In the genomic region with DNA sequence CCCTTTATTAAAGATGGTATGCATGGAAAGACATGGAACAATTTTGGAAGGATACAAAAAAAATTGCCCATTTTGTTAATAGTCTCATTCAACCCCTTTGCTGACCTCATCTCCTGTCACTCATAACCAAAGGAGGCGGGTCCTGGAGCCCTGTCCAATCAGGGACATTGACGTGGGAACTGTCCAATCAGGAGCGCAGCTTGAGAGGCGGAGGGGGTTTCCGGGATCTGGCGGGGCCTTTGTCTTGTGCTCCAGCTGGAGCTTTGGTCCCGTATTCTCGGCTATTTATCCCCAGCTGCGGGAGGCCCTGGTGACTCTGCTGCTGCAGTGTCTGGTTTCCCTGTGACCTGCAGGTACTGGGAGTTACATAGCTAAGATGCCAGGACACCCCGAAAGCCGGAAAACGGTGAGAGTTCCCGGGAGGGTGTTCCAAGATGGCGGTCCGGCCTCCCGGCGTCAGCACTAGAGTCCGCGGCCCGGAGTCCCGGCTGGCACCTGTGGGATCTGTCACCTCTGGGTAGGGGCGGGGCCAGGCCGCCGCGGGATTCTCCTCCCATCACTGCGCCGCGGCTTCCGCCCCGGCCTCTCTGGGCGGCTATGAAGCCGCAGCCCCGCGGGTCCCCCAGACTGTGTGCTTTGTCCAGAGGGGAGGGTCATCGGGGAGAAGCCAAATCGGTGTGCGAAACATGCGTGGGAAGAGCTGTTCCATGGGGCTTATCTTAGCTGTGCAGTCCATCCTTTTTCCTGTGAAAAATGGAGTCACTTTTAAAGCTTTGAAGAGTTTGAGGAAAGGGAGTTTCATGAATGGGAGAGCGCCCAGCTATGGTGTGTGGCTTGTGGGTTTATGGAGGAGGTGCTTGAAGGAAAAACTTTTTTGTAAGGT, we compare ENCODE assay signal across 8 cellular contexts. TPM values are rescaled to one million over a fixed set of nuclear protein-coding genes. Genes with fewer than 3 reads are reported as not detected.
DNase-seq lines count a peak whose midpoint lies in the region; ATAC-seq, FAIRE-seq and TF ChIP-seq lines count a peak whose summit lies in the region.

A gene (plus strand): TSS at position 238 of the 883 bp plus-strand sequence. CDS start 87,436 bp downstream, outside the sequence.

- 0% methylated on average over 25 to 37 of the region's 39 CpGs for WGBS in tibial nerve, 2 donors

- peak within 1 kb of the TSS; percentile 94 for H2AFZ ChIP-seq in parathyroid adenoma

- intact Hi-C loops in cardiac septum (cut with DNase I), result loop anchor here (1.0 to 5.0 kb wide), 2 partner anchors 21 to 169 kb away; no protein-coding TSS in a partner anchor

- TF ChIP-seq CTCF in parathyroid adenoma (IDR thresholded peaks at IDR 0.05) (no peak), tibial nerve (IDR thresholded peaks at IDR 0.05) (no peak)

- ATAC-seq in HG02798 (IDR thresholded peaks at IDR 0.05; ENCODE audit: poor library complexity, unreplicated experiment), result peak; percentile 97

- FAIRE-seq in GM12891 (lab: Jason Lieb, UNC), result peak; percentile 93

- H3K9me3 ChIP-seq in adipocyte (ENCODE audit: control insufficient read depth, low read length) (peaks cover 10% of the 10 kb centered on the region), parathyroid adenoma (ENCODE audit: control insufficient read depth, low read length) (no peaks in the 10 kb centered on the region), tibial nerve (no peaks in the 10 kb centered on the region)

- H3K27me3 ChIP-seq in adipocyte (replicated peaks; ENCODE audit: control insufficient read depth, insufficient read depth, low read length), result peaks cover 20% of the 10 kb centered on the region
- no peaks in the 10 kb centered on the region for H3K27me3 ChIP-seq in parathyroid adenoma (ENCODE audit: control insufficient read depth, insufficient read depth, low read length)
- peaks cover 0 to 30% of the 10 kb centered on the region in 2 donors for H3K27me3 ChIP-seq in tibial nerve

- peak; percentile 72 for TF ChIP-seq POLR2A in GM12891 (IDR thresholded peaks at IDR 0.05; ENCODE audit: low read depth, low read length)
- peak; percentile 7 to 50 for TF ChIP-seq POLR2A in tibial nerve (IDR thresholded peaks at IDR 0.05)

- peak within 1 kb of the TSS; percentile 86 for H3K4me2 ChIP-seq in parathyroid adenoma (ENCODE audit: low read length)

- DNase-seq in GM12891 (ENCODE audit: insufficient read length, low spot score) (peak; percentile 96), NCI-H1417 treated with DMSO at 0.1 percent for 48 hours (lab: John Stamatoyannopoulos, UW) (peak; percentile 88), SW 1271 (lab: John Stamatoyannopoulos, UW) (peak; percentile 69 to 87), adipocyte (ENCODE audit: low read depth) (peak; percentile 98), cardiac septum (ENCODE audit: low spot score) (peak; percentile 93), tibial nerve (ENCODE audit: low spot score in 2 of 2) (peak; percentile 86 to 98)

- no peaks in the 10 kb centered on the region for H3K36me3 ChIP-seq in adipocyte (ENCODE audit: control insufficient read depth, insufficient read depth, low read length, severe bottlenecking)
- H3K36me3 ChIP-seq in parathyroid adenoma (ENCODE audit: control insufficient read depth, insufficient read depth, low read length), result no peaks in the 10 kb centered on the region
- H3K36me3 ChIP-seq in tibial nerve, result peaks cover 0 to 8% (median 0%) of the 10 kb centered on the region in 3 donors

- peak; percentile 11 to 66 for TF ChIP-seq EP300 in tibial nerve (IDR thresholded peaks at IDR 0.05)

- H3K9ac ChIP-seq in adipocyte (ENCODE audit: low read length) (peak within 1 kb of the TSS; percentile 81), parathyroid adenoma (no peak within 1 kb of the TSS)

- peak within 1 kb of the TSS; percentile 71 for H3K27ac ChIP-seq in parathyroid adenoma
- peak within 1 kb of the TSS; percentile 9 to 86 (median 72) for H3K27ac ChIP-seq in tibial nerve

- H3K4me1 ChIP-seq in adipocyte (ENCODE audit: control insufficient read depth, insufficient read depth, low read length) (peaks cover 11% of the 10 kb centered on the region), parathyroid adenoma (no peaks in the 10 kb centered on the region), tibial nerve (peaks cover 0 to 44% (median 7%) of the 10 kb centered on the region in 4 donors)

- H3K4me3 ChIP-seq in adipocyte (ENCODE audit: low read length) (peak within 1 kb of the TSS; percentile 85), parathyroid adenoma (ENCODE audit: low read depth, low read length) (peak within 1 kb of the TSS; percentile 73), tibial nerve (peak within 1 kb of the TSS; percentile 62 to 88 (median 71))

- H3K79me2 ChIP-seq in parathyroid adenoma, result no peaks in the 10 kb centered on the region

TF ChIP-seq in GM12891, 5 proteins besides CTCF, POLR2A, EP300 and RAD21:
- peak; percentile 26; the same call in 1 of the 2 replicates for TF ChIP-seq SPI1 (IDR thresholded peaks at IDR 0.05; ENCODE audit: low read depth, low read length)
- no peak for TF ChIP-seq POU2F2 (IDR thresholded peaks at IDR 0.05; ENCODE audit: low read depth, low read length)
- peak; percentile 59 for TF ChIP-seq POLR2AphosphoS5 (IDR thresholded peaks at IDR 0.05; ENCODE audit: low read depth, low read length)
- 0 out of 2 replicates have a peak, but pooled peaks have one; percentile 30 for TF ChIP-seq TAF1 (IDR thresholded peaks at IDR 0.05; ENCODE audit: low read depth, low read length)
- no peak for TF ChIP-seq PAX5 (IDR thresholded peaks at IDR 0.05; ENCODE audit: insufficient read depth, low read length, severe bottlenecking)

RNA-seq across cellular contexts. Expression of the gene that starts here (rescaled TPM):
- polyA plus RNA-seq in GM12891 (2012; ENCODE audit: low read depth, missing spikeins), result 2.1 TPM
- total RNA-seq in cardiac septum (4.5 TPM), tibial nerve (10 to 100 TPM in 2 of 4 donors, 1 to 10 TPM in 2; 8.4 to 15.3 (median 11.6) TPM)

Comparison
In these comparisons a context has a peak if more than half of its experiments do, and no peak if none do; other contexts are left out.
1. Peak in every context shown above with its lines: DNase-seq, ATAC-seq, H3K4me3 ChIP-seq and H3K27ac ChIP-seq.